ENCODE assay signal across 9 cellular contexts in the genomic region with DNA sequence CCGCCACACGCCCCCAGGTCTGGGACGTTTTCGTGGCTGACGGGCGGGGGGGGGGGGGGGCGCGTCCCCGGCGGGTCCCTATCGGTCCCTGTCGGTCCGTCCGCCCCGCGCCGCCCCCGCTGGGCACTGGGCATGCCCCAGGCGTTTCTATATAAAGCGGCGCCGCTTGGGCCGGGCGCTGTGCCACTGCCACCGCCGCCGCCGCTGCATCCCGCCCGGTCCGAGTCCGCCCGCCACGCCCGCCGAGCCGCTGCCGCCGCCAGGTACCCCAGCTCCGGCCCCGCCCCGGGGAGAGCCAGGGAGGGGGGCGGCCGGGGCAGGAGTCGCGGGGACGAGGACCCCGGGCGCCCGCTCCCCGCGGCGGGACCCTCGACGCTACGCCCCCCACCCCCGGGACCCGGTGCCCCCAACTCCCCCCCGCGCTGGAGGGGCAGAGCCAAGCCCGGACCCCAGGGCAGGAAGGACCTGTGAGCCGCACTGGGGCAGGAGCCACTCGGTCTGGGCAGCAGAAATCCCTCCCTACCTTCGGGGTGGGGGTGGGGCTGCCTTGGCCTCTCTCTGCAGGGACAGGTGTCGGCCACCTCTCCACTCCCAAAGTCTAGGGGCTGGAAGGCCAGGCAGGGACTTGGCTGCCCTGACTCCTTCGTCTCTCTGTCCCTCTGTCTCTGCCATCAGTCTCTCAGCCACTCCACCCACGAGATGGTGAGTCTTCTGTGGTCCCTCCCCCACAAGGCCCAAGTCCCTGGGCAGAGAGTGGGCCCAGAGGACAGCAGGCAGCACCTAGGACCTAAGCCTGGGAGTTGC. TPM values are rescaled to one million over a fixed set of nuclear protein-coding genes. Genes with fewer than 3 reads are reported as not detected.
DNase-seq lines count a peak whose midpoint lies in the region; ATAC-seq and TF ChIP-seq lines count a peak whose summit lies in the region.
"Had no signal": no experiment of that assay in that cellular context is flagged by ENCODE, and none has a peak within 500 bp of the region (broad histone marks: within the 10 kb centered on the region; RNA-seq: fewer than 3 reads in every experiment).

Gene CARNS1 (plus strand): TSS at position 178 of the 804 bp plus-strand sequence. CDS start 522 bp downstream, at position 700.

- H3K9me3 ChIP-seq in DND-41 (ENCODE audit: insufficient read depth, low read length, severe bottlenecking), result no peaks in the 10 kb centered on the region

- peak within 1 kb of the TSS in 1 of 2 experiments; percentile 44; a peak in 1 of 4 replicates for H3K4me3 ChIP-seq in DND-41 (ENCODE audit: low read depth in 1 of 2, low read length in 2 of 2)
- peak within 1 kb of the TSS; percentile 50 for H3K4me3 ChIP-seq in rectal smooth muscle tissue (ENCODE audit: low read length)

- TF ChIP-seq CTCF in DND-41 (IDR thresholded peaks at IDR 0.05; ENCODE audit: borderline replicate concordance, extremely low read depth, low read length, poor library complexity, severe bottlenecking), result no peak
- TF ChIP-seq CTCF in VCaP (conservative IDR thresholded peaks at IDR 0.05), result no peak

- no peak within 1 kb of the TSS for H2AFZ ChIP-seq in DND-41 (ENCODE audit: low read depth, low read length)

- peak within 1 kb of the TSS; percentile 91 for H3K9ac ChIP-seq in DND-41 (ENCODE audit: low read depth, low read length)
- H3K9ac ChIP-seq in rectal smooth muscle tissue (ENCODE audit: low read length), result no peak within 1 kb of the TSS

- intact Hi-C loops in Right ventricle myocardium superior (cut with DNase I), result no loop called here

- H3K4me1 ChIP-seq in DND-41 (ENCODE audit: insufficient read depth, low read length) (peaks cover 75% of the 10 kb centered on the region), rectal smooth muscle tissue (ENCODE audit: control insufficient read depth, insufficient read depth, low read length) (peaks cover 3% of the 10 kb centered on the region)

- peaks cover 35% of the 10 kb centered on the region for H3K79me2 ChIP-seq in DND-41 (ENCODE audit: insufficient read depth, low read length)

- H3K4me2 ChIP-seq in DND-41 (ENCODE audit: insufficient read depth, low read length), result peak within 1 kb of the TSS; percentile 95

- no peaks in the 10 kb centered on the region for H4K20me1 ChIP-seq in DND-41 (ENCODE audit: insufficient read depth, low read length)

- peak within 1 kb of the TSS; percentile 93 for H3K27ac ChIP-seq in DND-41 (ENCODE audit: low read length)
- peak within 1 kb of the TSS; percentile 56; the same call in 1 of the 2 replicates for H3K27ac ChIP-seq in VCaP
- H3K27ac ChIP-seq in rectal smooth muscle tissue (ENCODE audit: low read depth, low read length), result no peak within 1 kb of the TSS

- DNase-seq in DND-41 (no peak), Right ventricle myocardium superior (no peak), NCI-H2171 (lab: John Stamatoyannopoulos, UW) (no peak), GOT3 (lab: John Stamatoyannopoulos, UW) (no peak), SHP77 treated with DMSO at 0.1 percent for 48 hours (lab: John Stamatoyannopoulos, UW) (no peak)
- DNase-seq: NCI-H446 had no signal

- H3K27me3 ChIP-seq in DND-41 (ENCODE audit: insufficient read depth, low read length, poor library complexity), result no peaks in the 10 kb centered on the region
- H3K27me3 ChIP-seq in rectal smooth muscle tissue (ENCODE audit: control insufficient read depth, insufficient read depth, low read length), result peaks cover 7% of the 10 kb centered on the region

- ATAC-seq in DND-41 (ENCODE audit: insufficient read depth, low read depth) (no peak), Right ventricle myocardium superior (ENCODE audit: poor library complexity) (peak; percentile 18), GM18873 (IDR thresholded peaks at IDR 0.05; ENCODE audit: low FRiP score, unreplicated experiment) (no peak)

- H3K36me3 ChIP-seq in DND-41 (ENCODE audit: insufficient read depth, low read length), result peaks cover 6% of the 10 kb centered on the region; the same call in 1 of the 2 replicates
- no peaks in the 10 kb centered on the region for H3K36me3 ChIP-seq in rectal smooth muscle tissue (ENCODE audit: control insufficient read depth, insufficient read depth, low read length)

RNA-seq across cellular contexts. Expression of gene CARNS1, which starts in this region (rescaled TPM):
- 15.0 TPM for total RNA-seq in Right ventricle myocardium superior
